25 cellular contexts compared by ENCODE assay signal in genomic region chr20:9032758-9033157, GRCh38. TPM values are rescaled to one million over a fixed set of nuclear protein-coding genes. Genes with fewer than 3 reads are reported as not detected.
"Had no signal": no experiment of that assay in that cellular context is flagged by ENCODE, and none has a peak within 500 bp of the region (broad histone marks: within the 10 kb centered on the region; RNA-seq: fewer than 3 reads in every experiment).

No MANE protein-coding gene starts in this region.

- H3K4me3 ChIP-seq: adrenal gland, breast epithelium, colonic mucosa, tibial nerve, uterus had no signal

- H3K79me2 ChIP-seq: parathyroid adenoma had no signal

- DNase-seq: activated CD4-positive, alpha-beta T cell treated with anti-CD3 and anti-CD28 coated beads, Interleukin-2, amount 10 ng/mL, durations not matched to agents 7 days and 5 days; activated CD4-positive, CD25-positive, alpha-beta regulatory T cell treated with anti-CD3 and anti-CD28 coated beads, Interleukin-2, amount 50 U/mL, for 72 hours; activated CD8-positive, alpha-beta memory T cell treated with anti-CD3 and anti-CD28 coated beads, Interleukin-2, amount 10 ng/mL, durations not matched to agents 7 days and 5 days; activated CD8-positive, alpha-beta T cell treated with anti-CD3 and anti-CD28 coated beads for 36 hours; activated T-cell treated with anti-CD3 and anti-CD28 coated beads for 4 hours; adrenal gland; colonic mucosa; endodermal cell; islet precursor cell; left cardiac atrium; nephron progenitor cell; right cardiac atrium; stimulated activated CD4-positive, alpha-beta T cell treated with anti-CD3 and anti-CD28 coated beads, Interleukin-12 subunit alpha, Interleukin-12 subunit beta, amount 100 ng/mL, for 4 hours; stimulated activated CD4-positive, alpha-beta T cell treated with anti-CD3 and anti-CD28 coated beads, Interleukin-4, amount 100 ng/mL, for 4 hours; stimulated activated naive CD8-positive, alpha-beta T cell treated with anti-CD3 and anti-CD28 coated beads, Interleukin-15, Interleukin-2, amounts not matched to agents 100 U/mL and 50 U/mL, for 24 hours; substantia nigra; T-cell; uterus; WERI-Rb-1 had no signal

- H2AFZ ChIP-seq: parathyroid adenoma had no signal

- H3K9me3 ChIP-seq: adrenal gland, breast epithelium, colonic mucosa, tibial nerve, uterus had no signal

- H3K4me1 ChIP-seq: adrenal gland, breast epithelium, colonic mucosa, parathyroid adenoma, tibial nerve, uterus had no signal

- H3K27me3 ChIP-seq: adrenal gland, breast epithelium, colonic mucosa, tibial nerve, uterus had no signal

- H3K27ac ChIP-seq: adrenal gland, breast epithelium, colonic mucosa, epithelial cell of prostate, parathyroid adenoma, tibial nerve, uterus, WERI-Rb-1 had no signal

- H3K36me3 ChIP-seq: adrenal gland, breast epithelium, colonic mucosa, tibial nerve, uterus, WERI-Rb-1 had no signal

RNA-seq across cellular contexts. Expression of gene PLCB4, which starts 36.1 kb away (rescaled TPM):
- total RNA-seq: activated CD4-positive, alpha-beta T cell treated with anti-CD3 and anti-CD28 coated beads, Interleukin-2, amount 10 ng/mL, durations not matched to agents 7 days and 5 days; activated CD8-positive, alpha-beta memory T cell treated with anti-CD3 and anti-CD28 coated beads, Interleukin-2, amount 10 ng/mL, durations not matched to agents 7 days and 5 days; activated CD8-positive, alpha-beta T cell treated with anti-CD3 and anti-CD28 coated beads for 36 hours; activated naive CD4-positive, alpha-beta T cell treated with anti-CD3 and anti-CD28 coated beads, Interleukin-2, amount 50 U/mL, for 72 hours; activated T-helper 17 cell treated with anti-CD3 and anti-CD28 coated beads, Interleukin-2, amount 50 U/mL, for 72 hours had no signal
